ENCODE assay signal across 8 cellular contexts in the genomic region with DNA sequence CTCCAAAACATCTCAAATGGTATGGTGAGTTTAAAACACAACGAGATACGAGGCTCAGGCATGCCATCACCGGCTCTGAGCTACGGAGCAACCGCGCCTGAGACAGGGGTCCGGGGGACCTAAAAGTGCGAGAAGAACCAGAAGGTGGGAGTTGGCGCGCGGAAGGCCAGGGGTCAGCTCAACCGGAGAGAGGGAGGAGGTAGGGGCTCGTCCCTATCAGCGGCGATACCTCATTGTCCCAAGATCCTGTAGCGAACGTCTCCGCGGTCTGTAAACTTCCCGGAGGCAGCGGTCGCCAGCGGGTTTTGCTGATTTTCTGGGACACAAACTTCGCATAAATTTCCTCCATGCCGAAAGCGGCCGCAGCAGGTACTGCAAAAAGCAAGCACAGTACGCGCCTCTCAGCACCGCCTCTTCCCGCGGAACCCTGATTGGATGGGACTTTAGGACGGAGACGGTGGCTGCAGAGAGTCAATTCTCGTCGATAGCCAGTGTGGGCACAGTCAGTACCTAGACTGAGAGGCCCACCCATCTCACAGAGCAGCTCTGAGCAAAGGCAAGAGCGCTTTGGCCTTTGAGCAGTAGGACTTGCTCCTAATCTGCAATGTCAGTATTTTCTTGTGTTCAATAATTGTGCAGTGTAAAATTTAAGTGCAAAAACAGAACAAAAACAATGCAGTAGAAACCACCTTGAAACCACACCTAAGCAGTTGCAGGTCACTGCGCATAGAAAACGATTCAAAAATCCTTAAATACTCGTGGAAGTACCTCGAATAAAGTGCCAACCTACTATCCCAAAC. TPM values are rescaled to one million over a fixed set of nuclear protein-coding genes. Genes with fewer than 3 reads are reported as not detected.
DNase-seq lines count a peak whose midpoint lies in the region; ATAC-seq and TF ChIP-seq lines count a peak whose summit lies in the region.

NUP43 (minus strand) TSS at position 383 of the 800 bp plus-strand sequence; CDS start at position 349, 34 bp downstream.

- no peaks in the 10 kb centered on the region for H3K27me3 ChIP-seq in kidney epithelial cell (ENCODE audit: control insufficient read depth, insufficient read depth, low read length)

- H3K36me3 ChIP-seq in kidney epithelial cell (ENCODE audit: control insufficient read depth, insufficient read depth, low read length) = no peaks in the 10 kb centered on the region

- DNase-seq in AG09309 (ENCODE audit: low read depth) (peak; percentile 64), NCI-H226 (peak; percentile 93), cerebellar cortex (ENCODE audit: low spot score) (peak; percentile 96), kidney epithelial cell (ENCODE audit: low read depth) (peak; percentile 79)
- peak; percentile 82 for DNase-seq in activated CD4-positive, CD25-positive, alpha-beta regulatory T cell treated with anti-CD3 and anti-CD28 coated beads, Interleukin-2, amount 50 U/mL, for 16 hours (ENCODE audit: low read depth, low spot score)
- peak; percentile 90 to 92 for DNase-seq in stimulated activated CD4-positive, alpha-beta T cell treated with anti-CD3 and anti-CD28 coated beads, Interleukin-15, amount 100 ng/mL, for 48 hours (ENCODE audit: low read depth in 2 of 2)

- TF ChIP-seq CTCF in AG09309 (IDR thresholded peaks at IDR 0.05; ENCODE audit: control insufficient read depth, insufficient read depth, low read depth, low read length, missing control alignments) (peak; percentile 49), kidney epithelial cell (IDR thresholded peaks at IDR 0.05; ENCODE audit: insufficient read depth, low read length, poor library complexity, severe bottlenecking) (peak; percentile 20)

- H3K4me3 ChIP-seq in AG09309 (ENCODE audit: control insufficient read depth, low read depth, low read length) (peak within 1 kb of the TSS; percentile 85), kidney epithelial cell (ENCODE audit: low read depth, low read length) (peak within 1 kb of the TSS; percentile 88)

- ATAC-seq in GM18907 (IDR thresholded peaks at IDR 0.05; ENCODE audit: unreplicated experiment) (peak; percentile 57), HG03175 (IDR thresholded peaks at IDR 0.05; ENCODE audit: unreplicated experiment) (peak; percentile 54)

RNA-seq across cellular contexts. Expression of gene NUP43, which starts in this region (rescaled TPM):
- 26.5 and 26.9 TPM in 2 replicates for total RNA-seq in kidney epithelial cell

Comparison
In these comparisons a context has a peak if more than half of its experiments do, and no peak if none do; other contexts are left out.
1. Peak in every context shown above with its lines: DNase-seq, ATAC-seq and H3K4me3 ChIP-seq.